19 cellular contexts compared by ENCODE assay signal in the genomic region with DNA sequence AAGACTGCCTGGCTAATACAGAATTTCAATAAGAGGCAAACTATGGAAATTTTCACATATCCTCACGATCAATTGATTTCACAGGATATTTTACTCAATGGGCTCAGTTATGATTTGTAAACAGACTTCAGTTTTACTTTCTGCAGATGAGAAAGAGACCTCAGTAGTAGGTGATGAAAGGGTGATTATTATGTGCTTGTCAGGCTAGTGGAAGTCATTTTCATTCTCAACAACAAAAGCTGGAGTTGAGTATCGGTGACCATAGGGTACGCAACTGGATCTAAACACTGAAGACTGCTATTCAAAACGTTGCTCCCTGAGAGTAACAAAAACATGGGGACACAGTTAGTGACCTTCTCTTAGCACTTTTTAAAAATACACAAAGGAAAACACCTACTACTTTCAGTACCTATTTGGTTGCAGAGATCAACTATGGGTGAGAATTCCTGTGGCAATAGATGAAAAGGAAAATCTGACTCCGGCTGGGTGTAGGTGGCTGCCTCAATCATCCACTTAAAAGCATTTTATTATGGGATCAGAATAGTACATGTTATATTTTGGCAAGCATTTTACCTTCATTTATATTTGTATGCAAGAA.
"Had no signal": no experiment of that assay in that cellular context is flagged by ENCODE, and none has a peak within 500 bp of the region (broad histone marks: within the 10 kb centered on the region; RNA-seq: fewer than 3 reads in every experiment).

No MANE protein-coding gene starts in this region.

- H3K27ac ChIP-seq: brain microvascular endothelial cell, colonic mucosa, left ventricle myocardium inferior, tibial artery had no signal

- H3K4me1 ChIP-seq: colonic mucosa, left ventricle myocardium inferior, tibial artery had no signal

- DNase-seq: activated B cell treated with CpG ODN at 0.5 μM for 24 hours; activated CD4-positive, alpha-beta memory T cell treated with anti-CD3 and anti-CD28 coated beads for 36 hours; activated CD4-positive, alpha-beta T cell treated with anti-CD3 and anti-CD28 coated beads for 4 hours; activated CD8-positive, alpha-beta memory T cell treated with anti-CD3 and anti-CD28 coated beads, Interleukin-2, amount 10 ng/mL, durations not matched to agents 7 days and 5 days; activated naive CD4-positive, alpha-beta T cell treated with Interleukin-2 at 50 U/mL for 16 hours; anterior cingulate cortex; brain microvascular endothelial cell; central memory CD4-positive, alpha-beta T cell; colonic mucosa; erythroblast; foreskin melanocyte; kidney; left ventricle myocardium inferior; mammary epithelial cell; occipital lobe; retina; stimulated activated naive CD4-positive, alpha-beta T cell treated with Interleukin-2 at 50 U/mL for 16 hours; tibial artery had no signal

- H3K36me3 Mint-ChIP-seq: activated CD4-positive, alpha-beta memory T cell treated with anti-CD3 and anti-CD28 coated beads for 36 hours; activated CD8-positive, alpha-beta memory T cell treated with anti-CD3 and anti-CD28 coated beads, Interleukin-2, amount 10 ng/mL, durations not matched to agents 7 days and 5 days had no signal

- H3K4me3 Mint-ChIP-seq: activated B cell treated with CpG ODN at 0.5 μM for 24 hours; activated CD4-positive, alpha-beta memory T cell treated with anti-CD3 and anti-CD28 coated beads for 36 hours; activated CD8-positive, alpha-beta memory T cell treated with anti-CD3 and anti-CD28 coated beads, Interleukin-2, amount 10 ng/mL, durations not matched to agents 7 days and 5 days had no signal

- H3K36me3 ChIP-seq: brain microvascular endothelial cell, colonic mucosa, left ventricle myocardium inferior, tibial artery had no signal

- FAIRE-seq: kidney had no signal

- ATAC-seq: activated CD8-positive, alpha-beta memory T cell treated with anti-CD3 and anti-CD28 coated beads, Interleukin-2, amount 10 ng/mL, durations not matched to agents 7 days and 5 days had no signal

- H3K27me3 ChIP-seq: brain microvascular endothelial cell, colonic mucosa, tibial artery had no signal

- H3K27me3 Mint-ChIP-seq: activated B cell treated with CpG ODN at 0.5 μM for 24 hours; activated CD4-positive, alpha-beta memory T cell treated with anti-CD3 and anti-CD28 coated beads for 36 hours had no signal

- H3K9me3 Mint-ChIP-seq: activated CD4-positive, alpha-beta memory T cell treated with anti-CD3 and anti-CD28 coated beads for 36 hours; activated T-helper 2 cell treated with anti-CD3 and anti-CD28 coated beads, Interferon-gamma antibody, Interleukin-2, Interleukin-4, amounts not matched to agents 10 μg/mL and 5 μg/mL and 100 μg/mL, durations not matched to agents 14 hours and 24 hours and 36 hours had no signal

- H3K4me3 ChIP-seq: colonic mucosa, left ventricle myocardium inferior, tibial artery had no signal

- H3K27ac Mint-ChIP-seq: activated B cell treated with CpG ODN at 0.5 μM for 24 hours; activated CD4-positive, alpha-beta memory T cell treated with anti-CD3 and anti-CD28 coated beads for 36 hours; activated CD8-positive, alpha-beta memory T cell treated with anti-CD3 and anti-CD28 coated beads, Interleukin-2, amount 10 ng/mL, durations not matched to agents 7 days and 5 days; activated T-helper 2 cell treated with anti-CD3 and anti-CD28 coated beads, Interferon-gamma antibody, Interleukin-2, Interleukin-4, amounts not matched to agents 10 μg/mL and 5 μg/mL and 100 μg/mL, durations not matched to agents 14 hours and 24 hours and 36 hours had no signal

- H3K9me3 ChIP-seq: colonic mucosa, left ventricle myocardium inferior, tibial artery had no signal
